ENCODE assay signal across 21 cellular contexts in the genomic region with DNA sequence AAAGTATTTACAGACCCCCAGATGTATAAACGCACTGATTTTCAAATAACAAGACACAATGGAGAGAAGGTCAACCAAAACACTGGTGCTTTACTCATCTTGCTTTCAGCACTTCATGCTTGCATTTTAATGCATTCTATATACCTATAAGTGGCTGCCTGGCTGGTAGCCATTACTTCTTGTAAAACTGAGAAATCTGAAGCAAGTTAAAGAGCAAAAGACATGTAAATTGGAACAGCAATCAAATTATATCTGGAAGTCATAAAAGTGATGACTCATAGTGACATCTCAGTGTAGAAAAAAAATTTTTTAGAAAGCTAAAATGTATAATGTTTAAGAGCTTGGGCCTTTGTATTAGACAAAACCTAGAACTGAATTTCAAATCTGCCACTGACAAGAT.
"Had no signal": no experiment of that assay in that cellular context is flagged by ENCODE, and none has a peak within 500 bp of the region (broad histone marks: within the 10 kb centered on the region; RNA-seq: fewer than 3 reads in every experiment).

No MANE protein-coding gene starts in this region.

- DNase-seq: activated CD4-positive, alpha-beta T cell treated with anti-CD3 and anti-CD28 coated beads for 4 hours; activated CD4-positive, alpha-beta T cell treated with anti-CD3 and anti-CD28 coated beads, Interleukin-2, amount 50 U/mL, for 4 hours; activated effector memory CD4-positive, alpha-beta T cell treated with Interleukin-2 at 50 U/mL for 16 hours; activated naive CD4-positive, alpha-beta T cell treated with Interleukin-2 at 50 U/mL for 16 hours; endodermal cell; gastrocnemius medialis; islet precursor cell; left ventricle myocardium inferior; mesendoderm; natural killer cell; small intestine; stimulated activated CD4-positive, alpha-beta T cell treated with anti-CD3 and anti-CD28 coated beads, Interleukin-4, amount 100 ng/mL, for 24 hours; trophoblast cell had no signal

- H3K27me3 ChIP-seq: esophagus muscularis mucosa, gastrocnemius medialis, hepatocyte had no signal

- H3K4me1 ChIP-seq: esophagus muscularis mucosa, gastrocnemius medialis had no signal

- H3K27ac ChIP-seq: esophagus muscularis mucosa, gastrocnemius medialis, hepatocyte, left ventricle myocardium inferior, thoracic aorta had no signal

- FAIRE-seq: bronchial epithelial cell, small intestine, urothelium cell line had no signal

- H3K9me3 ChIP-seq: esophagus muscularis mucosa, gastrocnemius medialis, thoracic aorta had no signal

- H3K36me3 ChIP-seq: gastrocnemius medialis, left ventricle myocardium inferior, thoracic aorta had no signal

- ATAC-seq: gastrocnemius medialis; natural killer cell; sciatic nerve; stimulated activated effector memory CD8-positive, alpha-beta T cell treated with anti-CD3 and anti-CD28 coated beads, Interleukin-12 subunit alpha, Interleukin-12 subunit beta, amount 100 ng/mL, for 72 hours had no signal

- H3K4me3 ChIP-seq: esophagus muscularis mucosa, gastrocnemius medialis, hepatocyte, left ventricle myocardium inferior, lung, thoracic aorta had no signal
